ENCODE assay signal across 8 cellular contexts in genomic region chr12:29782285-29782820, GRCh38. TPM values are rescaled to one million over a fixed set of nuclear protein-coding genes. Genes with fewer than 3 reads are reported as not detected.
A peak's percentile ranks its signal among the peaks of the same experiment; 100 is the strongest.
DNase-seq lines count a peak whose midpoint lies in the region; ATAC-seq and TF ChIP-seq lines count a peak whose summit lies in the region.

No MANE protein-coding gene starts in this region.

- CTCF ChIA-PET in activated naive CD4-positive, alpha-beta T cell treated with anti-CD3 and anti-CD28 coated beads, Interleukin-2, amount 10 ng/mL, durations not matched to agents 7 days and 5 days (lab: Charles Lee), result no interaction called here

- TF ChIP-seq CTCF in endothelial cell (IDR thresholded peaks at IDR 0.05; ENCODE audit: unreplicated experiment), result no peak

- H3K27ac Mint-ChIP-seq in activated naive CD4-positive, alpha-beta T cell treated with anti-CD3 and anti-CD28 coated beads, Interleukin-2, amount 50 U/mL, for 24 hours, result no peak overlapping the region
- H3K27ac Mint-ChIP-seq in activated naive CD4-positive, alpha-beta T cell treated with anti-CD3 and anti-CD28 coated beads, Interleukin-2, amount 10 ng/mL, durations not matched to agents 7 days and 5 days, result no peak overlapping the region
- no peak overlapping the region for H3K27ac Mint-ChIP-seq in endothelial cell (ENCODE audit: unreplicated experiment)

- H3K4me3 ChIP-seq in mucosa of rectum (ENCODE audit: low read length in 2 of 2), result peak overlapping the region; percentile 60 to 61

- ATAC-seq in HG02981 (IDR thresholded peaks at IDR 0.05; ENCODE audit: unreplicated experiment), result peak; percentile 70

- H3K27me3 ChIP-seq in mucosa of rectum (ENCODE audit: control insufficient read depth in 2 of 2, insufficient read depth in 2 of 2, low read length in 2 of 2), result peaks cover 2 to 3% of the 10 kb centered on the region in 2 donors

- H3K4me1 ChIP-seq in mucosa of rectum (ENCODE audit: control insufficient read depth in 2 of 2, insufficient read depth in 2 of 2, low read length in 2 of 2), result no peaks in the 10 kb centered on the region

- no peak for DNase-seq in activated naive CD4-positive, alpha-beta T cell treated with anti-CD3 and anti-CD28 coated beads, Interleukin-2, amount 10 ng/mL, durations not matched to agents 7 days and 5 days
- DNase-seq in NCI-H748 (lab: John Stamatoyannopoulos, UW; ENCODE audit: unreplicated experiment), result peak; percentile 68
- DNase-seq in endothelial cell (ENCODE audit: low spot score), result no peak
- no peak for DNase-seq in Kasumi-1 (lab: John Stamatoyannopoulos, UW)
- no peak for DNase-seq in NCI-H2081 treated with DMSO at 0.1 percent for 48 hours (lab: John Stamatoyannopoulos, UW)

- H3K36me3 ChIP-seq in mucosa of rectum (ENCODE audit: control insufficient read depth in 2 of 2, insufficient read depth in 2 of 2, low read length in 2 of 2), result no peaks in the 10 kb centered on the region

- peak overlapping the region; percentile 30 for H3K4me3 Mint-ChIP-seq in activated naive CD4-positive, alpha-beta T cell treated with anti-CD3 and anti-CD28 coated beads, Interleukin-2, amount 50 U/mL, for 24 hours
- H3K4me3 Mint-ChIP-seq in activated naive CD4-positive, alpha-beta T cell treated with anti-CD3 and anti-CD28 coated beads, Interleukin-2, amount 10 ng/mL, durations not matched to agents 7 days and 5 days, result no peak overlapping the region
- H3K4me3 Mint-ChIP-seq in endothelial cell (ENCODE audit: unreplicated experiment), result peak overlapping the region; percentile 91

- H3K27ac ChIP-seq in mucosa of rectum (ENCODE audit: low read depth in 2 of 2, low read length in 2 of 2), result peak overlapping the region; percentile 57 to 64

- H3K9me3 Mint-ChIP-seq in activated naive CD4-positive, alpha-beta T cell treated with anti-CD3 and anti-CD28 coated beads, Interleukin-2, amount 50 U/mL, for 24 hours, result no peaks in the 10 kb centered on the region
- H3K9me3 Mint-ChIP-seq in activated naive CD4-positive, alpha-beta T cell treated with anti-CD3 and anti-CD28 coated beads, Interleukin-2, amount 10 ng/mL, durations not matched to agents 7 days and 5 days, result no peaks in the 10 kb centered on the region
- no peaks in the 10 kb centered on the region for H3K9me3 Mint-ChIP-seq in endothelial cell (ENCODE audit: unreplicated experiment)

- H3K9me3 ChIP-seq in mucosa of rectum (ENCODE audit: control insufficient read depth in 2 of 2, low read length in 2 of 2), result no peaks in the 10 kb centered on the region

- peaks cover 37% of the 10 kb centered on the region for H3K27me3 Mint-ChIP-seq in activated naive CD4-positive, alpha-beta T cell treated with anti-CD3 and anti-CD28 coated beads, Interleukin-2, amount 50 U/mL, for 24 hours
- peaks cover 52% of the 10 kb centered on the region for H3K27me3 Mint-ChIP-seq in activated naive CD4-positive, alpha-beta T cell treated with anti-CD3 and anti-CD28 coated beads, Interleukin-2, amount 10 ng/mL, durations not matched to agents 7 days and 5 days
- H3K27me3 Mint-ChIP-seq in endothelial cell (ENCODE audit: unreplicated experiment), result peaks cover 5% of the 10 kb centered on the region

- H3K9ac ChIP-seq in mucosa of rectum (ENCODE audit: low read depth in 1 of 2, low read length in 2 of 2), result no peak overlapping the region

- H3K36me3 Mint-ChIP-seq in activated naive CD4-positive, alpha-beta T cell treated with anti-CD3 and anti-CD28 coated beads, Interleukin-2, amount 50 U/mL, for 24 hours, result no peaks in the 10 kb centered on the region
- no peaks in the 10 kb centered on the region for H3K36me3 Mint-ChIP-seq in activated naive CD4-positive, alpha-beta T cell treated with anti-CD3 and anti-CD28 coated beads, Interleukin-2, amount 10 ng/mL, durations not matched to agents 7 days and 5 days
- H3K36me3 Mint-ChIP-seq in endothelial cell (ENCODE audit: low read depth, unreplicated experiment), result no peaks in the 10 kb centered on the region

- H3K4me1 Mint-ChIP-seq in activated naive CD4-positive, alpha-beta T cell treated with anti-CD3 and anti-CD28 coated beads, Interleukin-2, amount 50 U/mL, for 24 hours, result peaks cover 3% of the 10 kb centered on the region
- H3K4me1 Mint-ChIP-seq in activated naive CD4-positive, alpha-beta T cell treated with anti-CD3 and anti-CD28 coated beads, Interleukin-2, amount 10 ng/mL, durations not matched to agents 7 days and 5 days, result peaks cover 8% of the 10 kb centered on the region
- H3K4me1 Mint-ChIP-seq in endothelial cell (ENCODE audit: unreplicated experiment), result peaks cover 3% of the 10 kb centered on the region

RNA-seq across cellular contexts. Expression of gene TMTC1, which starts 1.4 kb away (rescaled TPM):
- 0.95 TPM for total RNA-seq in endothelial cell (ENCODE audit: unreplicated experiment)
